In genomic region chr22:29840498-29840897, GRCh38 we compare ENCODE assay signal across 1 cellular context.
TF ChIP-seq lines count a peak whose summit lies in the region.

No MANE protein-coding gene starts in this region.

TF ChIP-seq in K562, 482 proteins besides CTCF, POLR2A, EP300 and RAD21 (continued from another document and continues in another):
- TF ChIP-seq CHD7 (IDR thresholded peaks at IDR 0.05; ENCODE audit: low read depth, low read length) (no peak), ZKSCAN8 (CRISPR knock-in tag; IDR thresholded peaks at IDR 0.05) (no peak), ARHGAP35 (IDR thresholded peaks at IDR 0.05; ENCODE audit: partially characterized antibody) (no peak), HSF4 (CRISPR knock-in tag; IDR thresholded peaks at IDR 0.05; ENCODE audit: borderline replicate concordance) (no peak), TAF15 (IDR thresholded peaks at IDR 0.05; ENCODE audit: low read depth, low read length) (no peak), CREB5 (CRISPR knock-in tag; IDR thresholded peaks at IDR 0.05) (no peak), GATAD2B (IDR thresholded peaks at IDR 0.05; ENCODE audit: borderline replicate concordance) (no peak), LARP7 (IDR thresholded peaks at IDR 0.05) (no peak), SRSF1 (IDR thresholded peaks at IDR 0.05; ENCODE audit: low read depth, low read length) (no peak), ARID1B (IDR thresholded peaks at IDR 0.05) (peak; percentile 88), KLF13 (tag; IDR thresholded peaks at IDR 0.05; ENCODE audit: borderline replicate concordance, low read depth) (no peak), HMGXB4 (CRISPR knock-in tag; IDR thresholded peaks at IDR 0.05) (no peak), NFXL1 (CRISPR knock-in tag; IDR thresholded peaks at IDR 0.05) (no peak), GABPA (tag; conservative IDR thresholded peaks at IDR 0.05; ENCODE audit: low read depth) (0 out of 2 replicates have a peak, but pooled peaks have one; percentile 10), SAP30 (IDR thresholded peaks at IDR 0.05; ENCODE audit: borderline replicate concordance, insufficient read depth, low read depth, low read length, poor library complexity, severe bottlenecking) (no peak), CHCHD3 (CRISPR knock-in tag; IDR thresholded peaks at IDR 0.05) (no peak), BRD4 (IDR thresholded peaks at IDR 0.05) (no peak), JUNB (CRISPR knock-in tag; conservative IDR thresholded peaks at IDR 0.05) (no peak), HDAC2 (IDR thresholded peaks at IDR 0.05) (peak; percentile 68; the same call in 1 of the 2 replicates), BCOR (IDR thresholded peaks at IDR 0.05) (0 out of 2 replicates have a peak, but pooled peaks have one; percentile 31), ZNF24 (IDR thresholded peaks at IDR 0.05) (no peak), TCF7 (IDR thresholded peaks at IDR 0.05; ENCODE audit: borderline replicate concordance) (no peak), ZNF830 (CRISPR knock-in tag; IDR thresholded peaks at IDR 0.05) (no peak), FOXP4 (CRISPR knock-in tag; IDR thresholded peaks at IDR 0.05; ENCODE audit: borderline replicate concordance) (no peak), PHF8 (IDR thresholded peaks at IDR 0.05; ENCODE audit: borderline replicate concordance, low read length) (no peak), NCOA4 (IDR thresholded peaks at IDR 0.05; ENCODE audit: partially characterized antibody) (no peak), HINFP (tag; conservative IDR thresholded peaks at IDR 0.05; ENCODE audit: low read depth) (no peak), MAX (CRISPR knock-in tag; IDR thresholded peaks at IDR 0.05) (no peak), HDAC1 (IDR thresholded peaks at IDR 0.05) (no peak), ZNF695 (CRISPR knock-in tag; IDR thresholded peaks at IDR 0.05) (no peak), YY1 (IDR thresholded peaks at IDR 0.05; ENCODE audit: borderline replicate concordance in 1 of 3, control insufficient read depth in 1 of 3, extremely low read depth in 1 of 3, insufficient read depth in 3 of 3, insufficient read length in 1 of 3, insufficient replicate concordance in 2 of 3, low read depth in 1 of 3, low read length in 2 of 3) (no peak), BMI1 (IDR thresholded peaks at IDR 0.05; ENCODE audit: low read length) (no peak), KAT8 (IDR thresholded peaks at IDR 0.05; ENCODE audit: low read depth) (no peak), ZNF280B (CRISPR knock-in tag; IDR thresholded peaks at IDR 0.05) (no peak), NUFIP1 (IDR thresholded peaks at IDR 0.05; ENCODE audit: partially characterized antibody) (no peak), SMARCC2 (IDR thresholded peaks at IDR 0.05; ENCODE audit: low read depth) (no peak), SMAD4 (CRISPR knock-in tag; conservative IDR thresholded peaks at IDR 0.05) (0 out of 2 replicates have a peak, but pooled peaks have one; percentile 49), HNRNPLL (IDR thresholded peaks at IDR 0.05; ENCODE audit: low read depth, low read length, poor library complexity, severe bottlenecking) (no peak), SOX6 (IDR thresholded peaks at IDR 0.05) (peak; percentile 72), ZNF57 (CRISPR knock-in tag; IDR thresholded peaks at IDR 0.05) (no peak), STAT5A (IDR thresholded peaks at IDR 0.05; ENCODE audit: borderline replicate concordance, low read length) (peak; percentile 26; the same call in 1 of the 2 replicates), KDM5B (IDR thresholded peaks at IDR 0.05; ENCODE audit: insufficient replicate concordance, low read depth, low read length) (no peak), FOXA3 (CRISPR knock-in tag; conservative IDR thresholded peaks at IDR 0.05 in 1 of 2, IDR thresholded peaks at IDR 0.05 in 1 of 2) (no peak), PKNOX1 (IDR thresholded peaks at IDR 0.05) (no peak), NFIX (CRISPR knock-in tag; IDR thresholded peaks at IDR 0.05; ENCODE audit: low read depth) (no peak), EWSR1 (IDR thresholded peaks at IDR 0.05; ENCODE audit: borderline replicate concordance, low read depth, partially characterized antibody) (no peak)
